Comparison of ENCODE assay signal across 10 cellular contexts in genomic region chr17:32495347-32496253, GRCh38. TPM values are rescaled to one million over a fixed set of nuclear protein-coding genes. Genes with fewer than 3 reads are reported as not detected.
A peak's percentile ranks its signal among the peaks of the same experiment; 100 is the strongest.
DNase-seq lines count a peak whose midpoint lies in the region; ATAC-seq and TF ChIP-seq lines count a peak whose summit lies in the region.
"Had no signal": no experiment of that assay in that cellular context is flagged by ENCODE, and none has a peak within 500 bp of the region (broad histone marks: within the 10 kb centered on the region; RNA-seq: fewer than 3 reads in every experiment).

No MANE protein-coding gene starts in this region.

- no peak overlapping the region for H3K27ac Mint-ChIP-seq in Calu3 (ENCODE audit: unreplicated experiment)

- intact Hi-C loops in dorsolateral prefrontal cortex (cut with DNase I) (loop anchor here in 1 of 2 donors (10.0 kb wide), 1 partner anchor 129 kb away; no protein-coding TSS in a partner anchor), mucosa of descending colon (cut with DNase I, micrococcal nuclease) (no loop called here), Calu3 (cut with micrococcal nuclease; ENCODE audit: unreplicated experiment) (no loop called here)

- DNase-seq in AG10803 (ENCODE audit: low read depth) (peak; percentile 46), dorsolateral prefrontal cortex (peak in 4 of 10 donors; percentile 46 to 73 (median 54)), mucosa of descending colon (peak in 1 of 3 donors; percentile 58), Calu3 (no peak), NCI-H446 treated with DMSO at 0.1 percent for 48 hours (lab: John Stamatoyannopoulos, UW) (no peak)

- H3K36me3 Mint-ChIP-seq in Calu3 (ENCODE audit: insufficient read depth, unreplicated experiment): no peaks in the 10 kb centered on the region

- H3K9me3 Mint-ChIP-seq in Calu3 (ENCODE audit: low read depth, unreplicated experiment): no peaks in the 10 kb centered on the region
- H3K9me3 Mint-ChIP-seq: brain had no signal

- peak overlapping the region in 56 of 59 donors; percentile 4 to 99 (median 81) for H3K27ac ChIP-seq in dorsolateral prefrontal cortex
- H3K27ac ChIP-seq: uterus had no signal

- TF ChIP-seq CTCF in AG10803 (conservative IDR thresholded peaks at IDR 0.05; ENCODE audit: low read length): no peak
- TF ChIP-seq CTCF in dorsolateral prefrontal cortex (IDR thresholded peaks at IDR 0.05 in 54 of 56, conservative IDR thresholded peaks at IDR 0.05 in 2 of 56; ENCODE audit: low read depth in 1 of 56, partially characterized antibody in 56 of 56): no peak
- no peak for TF ChIP-seq CTCF in mucosa of descending colon (IDR thresholded peaks at IDR 0.05)
- TF ChIP-seq CTCF in Calu3 (IDR thresholded peaks at IDR 0.05; ENCODE audit: unreplicated experiment): no peak

- H3K4me1 Mint-ChIP-seq in Calu3 (ENCODE audit: low read depth, unreplicated experiment): no peaks in the 10 kb centered on the region

- CTCF ChIA-PET in Calu3 (lab: Charles Lee): interaction anchor here (0.6 kb wide), 1 partner anchor 203 kb away, joined by 3 read pairs; no protein-coding TSS in a partner anchor

- no peaks in the 10 kb centered on the region for H3K36me3 ChIP-seq in mucosa of descending colon (ENCODE audit: low read depth)
- H3K36me3 ChIP-seq: uterus had no signal

- no peak overlapping the region for H3K4me3 ChIP-seq in AG10803 (ENCODE audit: low read length)
- peak overlapping the region in 43 of 59 donors; percentile 2 to 52 (median 28) for H3K4me3 ChIP-seq in dorsolateral prefrontal cortex
- H3K4me3 ChIP-seq in mucosa of descending colon: no peak overlapping the region
- H3K4me3 ChIP-seq: uterus had no signal

- H3K4me1 ChIP-seq in mucosa of descending colon (ENCODE audit: low read depth): no peaks in the 10 kb centered on the region

- no peak for TF ChIP-seq RAD21 in Ishikawa (IDR thresholded peaks at IDR 0.05; ENCODE audit: low read depth)

- no peak overlapping the region for H3K4me3 Mint-ChIP-seq in Calu3 (ENCODE audit: low read depth, unreplicated experiment)
- H3K4me3 Mint-ChIP-seq: brain had no signal

- ATAC-seq in mucosa of descending colon: peak; percentile 6
- ATAC-seq in GM21737 (IDR thresholded peaks at IDR 0.05; ENCODE audit: unreplicated experiment): no peak
- ATAC-seq in GM19452 (IDR thresholded peaks at IDR 0.05; ENCODE audit: unreplicated experiment): no peak

- no TSS peak for BruUV-seq in Calu3 (replicated peaks; lab: Mats Ljungman, UMichigan)

- no peaks in the 10 kb centered on the region for H3K9me3 ChIP-seq in mucosa of descending colon
- H3K9me3 ChIP-seq: uterus had no signal

- H3K27me3 ChIP-seq in dorsolateral prefrontal cortex: no peaks in the 10 kb centered on the region
- H3K27me3 ChIP-seq: uterus had no signal

- no peaks in the 10 kb centered on the region for H3K27me3 Mint-ChIP-seq in Calu3 (ENCODE audit: unreplicated experiment)
- H3K27me3 Mint-ChIP-seq: brain had no signal

- TF ChIP-seq EP300 in Ishikawa (IDR thresholded peaks at IDR 0.05; ENCODE audit: borderline replicate concordance): no peak

TF ChIP-seq in Ishikawa, 13 proteins besides CTCF, POLR2A, EP300 and RAD21:
- TF ChIP-seq REST (IDR thresholded peaks at IDR 0.05; ENCODE audit: low read depth) (0 out of 2 replicates have a peak, but pooled peaks have one; percentile 9), USF1 (IDR thresholded peaks at IDR 0.05) (no peak)

RNA-seq across cellular contexts. Expression of gene CDK5R1, which starts 8.8 kb away (rescaled TPM):
- 100 to 1,000 TPM in 114 of 120 experiments, 10 to 100 TPM in 6; 52.9 to 209 (median 145) TPM for total RNA-seq in dorsolateral prefrontal cortex
- total RNA-seq in mucosa of descending colon: 1 to 10 TPM in 2 of 3 donors, under 1 TPM in 1; 0.72 to 2.1 (median 1.3) TPM
- total RNA-seq in Calu3 (2022): 4.0 and 4.3 TPM in 2 replicates

RNA-seq across cellular contexts. Expression of gene PSMD11, which starts 51.3 kb away (rescaled TPM):
- total RNA-seq in dorsolateral prefrontal cortex: 100 to 1,000 TPM in 5 of 120 experiments, 10 to 100 TPM in 115; 63.1 to 112 (median 81.0) TPM
- total RNA-seq in mucosa of descending colon: 10 to 100 TPM; 81.5 to 99.2 (median 85.8) TPM
- total RNA-seq in Calu3 (2022): 152 and 167 TPM in 2 replicates

Comparison
In these comparisons a context has a peak if more than half of its experiments do, and no peak if none do; other contexts are left out.
1. H3K4me3 ChIP-seq: peak in dorsolateral prefrontal cortex (43 of 59); none in AG10803 (single experiment) and mucosa of descending colon (single experiment).
2. RNA of gene CDK5R1, which starts 8.8 kb away (total RNA-seq): 52.9 to 209 TPM in dorsolateral prefrontal cortex; 4.0 to 4.3 TPM in Calu3 and 0.72 to 2.1 TPM in mucosa of descending colon; every median in the first group is over 10 times any median in the second.